8 cellular contexts compared by ENCODE assay signal in the genomic region with DNA sequence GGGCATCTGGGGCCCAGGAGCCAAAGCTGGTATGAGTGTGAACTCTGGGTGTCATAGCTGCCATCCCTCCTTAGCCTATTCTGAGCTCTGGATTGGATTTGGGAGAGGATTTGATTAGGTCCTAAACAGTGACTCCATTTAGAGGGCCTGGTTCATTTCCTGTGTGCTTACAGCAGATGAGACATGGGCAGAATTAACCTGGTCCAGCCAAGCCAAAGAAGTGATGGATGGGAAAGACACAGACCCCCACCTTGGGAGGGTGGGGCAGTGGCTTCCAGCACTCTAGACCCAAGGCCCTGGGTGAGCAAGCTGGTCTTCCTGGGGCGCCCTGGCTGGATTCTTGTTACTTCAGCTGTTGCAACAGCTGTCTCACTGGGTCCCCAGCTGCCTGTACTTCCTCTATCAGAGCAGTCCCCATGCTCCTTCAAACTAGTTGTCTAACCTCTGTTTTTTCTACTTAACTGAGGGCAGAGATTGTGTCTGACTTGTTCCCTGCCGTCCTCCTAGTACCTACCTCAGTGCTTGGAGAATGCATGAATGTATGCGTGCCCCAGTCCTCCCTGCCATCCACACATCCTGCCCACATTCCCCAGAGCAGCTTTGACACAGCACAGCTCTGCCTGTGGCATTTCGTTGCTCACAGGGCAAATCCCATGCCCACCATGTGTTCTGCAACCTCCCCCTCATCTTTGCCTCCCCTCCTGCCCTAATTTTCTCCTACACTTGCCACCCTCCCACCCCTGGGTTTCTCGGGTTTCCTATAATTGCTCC.
DNase-seq lines count a peak whose midpoint lies in the region; ATAC-seq and TF ChIP-seq lines count a peak whose summit lies in the region.

No MANE protein-coding gene starts in this region.

- H3K4me2 ChIP-seq in DOHH2 (ENCODE audit: low read length): peak overlapping the region; percentile 91

- H3K79me2 ChIP-seq in DOHH2 (ENCODE audit: control insufficient read depth, low read length): no peaks in the 10 kb centered on the region

- peak; percentile 66 for DNase-seq in MG63
- DNase-seq in activated CD4-positive, alpha-beta T cell treated with anti-CD3 and anti-CD28 coated beads, Interleukin-2, amount 50 U/mL, for 48 hours: peak; percentile 22 to 33
- DNase-seq in cardiac muscle cell (ENCODE audit: low read depth in 1 of 2, low spot score in 1 of 2): no peak
- DNase-seq in stimulated activated CD8-positive, alpha-beta memory T cell treated with anti-CD3 and anti-CD28 coated beads, Interleukin-4, amount 100 ng/mL, for 48 hours: peak; percentile 47
- no peak for DNase-seq in posterior cingulate gyrus

- H4K20me1 ChIP-seq in DOHH2 (ENCODE audit: control insufficient read depth, insufficient read depth, low read depth, low read length): no peaks in the 10 kb centered on the region

- H3K27me3 ChIP-seq in DOHH2 (ENCODE audit: control insufficient read depth, low read length): no peaks in the 10 kb centered on the region
- H3K27me3 ChIP-seq in MG63: no peaks in the 10 kb centered on the region
- no peaks in the 10 kb centered on the region for H3K27me3 ChIP-seq in cardiac muscle cell

- intact Hi-C loops in posterior cingulate gyrus (cut with DNase I): loop anchor here (5.0 kb wide), 1 partner anchor 42 kb away; no protein-coding TSS in a partner anchor

- H3K36me3 ChIP-seq in DOHH2 (ENCODE audit: control insufficient read depth, low read length) (0 out of 2 replicates have a peak, but pooled peaks cover 5% of the 10 kb centered on the region), MG63 (peaks cover 14% of the 10 kb centered on the region; the same call in 1 of the 2 replicates), cardiac muscle cell (peaks cover 4% of the 10 kb centered on the region)

- H3K4me1 ChIP-seq in DOHH2 (ENCODE audit: control insufficient read depth, low read length): peaks cover 86% of the 10 kb centered on the region
- H3K4me1 ChIP-seq in cardiac muscle cell (ENCODE audit: low read depth): peaks cover 16% of the 10 kb centered on the region

- no peaks in the 10 kb centered on the region for H3K9me2 ChIP-seq in DOHH2 (replicated peaks; ENCODE audit: control insufficient read depth, low read length)

- no peaks in the 10 kb centered on the region for H3K9me3 ChIP-seq in DOHH2 (ENCODE audit: control insufficient read depth, insufficient read depth, low read length)
- H3K9me3 ChIP-seq in MG63: no peaks in the 10 kb centered on the region
- no peaks in the 10 kb centered on the region for H3K9me3 ChIP-seq in cardiac muscle cell (ENCODE audit: low read depth)

- ATAC-seq in GM21529 (IDR thresholded peaks at IDR 0.05; ENCODE audit: unreplicated experiment) (peak; percentile 22), HG02870 (IDR thresholded peaks at IDR 0.05; ENCODE audit: unreplicated experiment) (no peak)

- TF ChIP-seq CTCF in DOHH2 (IDR thresholded peaks at IDR 0.05; ENCODE audit: low read depth, low read length, poor library complexity, severe bottlenecking) (no peak), cardiac muscle cell (IDR thresholded peaks at IDR 0.05; ENCODE audit: low read depth, low read length) (no peak)

- peak overlapping the region; percentile 66 for H3K4me3 ChIP-seq in DOHH2 (ENCODE audit: low read length)
- no peak overlapping the region for H3K4me3 ChIP-seq in MG63
- H3K4me3 ChIP-seq in cardiac muscle cell: no peak overlapping the region

- H3K27ac ChIP-seq in DOHH2 (ENCODE audit: low read depth, low read length) (peak overlapping the region; percentile 88), cardiac muscle cell (peak overlapping the region; percentile 57)

- peaks cover 6% of the 10 kb centered on the region for H3F3A ChIP-seq in DOHH2 (ENCODE audit: control insufficient read depth, insufficient read depth)

Comparison
In these comparisons a context has a peak if more than half of its experiments do, and no peak if none do; other contexts are left out.
1. DNase-seq: peak in MG63 (single experiment), activated CD4-positive, alpha-beta T cell treated with anti-CD3 and anti-CD28 coated beads, Interleukin-2, amount 50 U/mL, for 48 hours (2 of 2) and stimulated activated CD8-positive, alpha-beta memory T cell treated with anti-CD3 and anti-CD28 coated beads, Interleukin-4, amount 100 ng/mL, for 48 hours (single experiment); none in cardiac muscle cell (0 of 2) and posterior cingulate gyrus (0 of 10).